ENCODE assay signal across 10 cellular contexts in the genomic region with DNA sequence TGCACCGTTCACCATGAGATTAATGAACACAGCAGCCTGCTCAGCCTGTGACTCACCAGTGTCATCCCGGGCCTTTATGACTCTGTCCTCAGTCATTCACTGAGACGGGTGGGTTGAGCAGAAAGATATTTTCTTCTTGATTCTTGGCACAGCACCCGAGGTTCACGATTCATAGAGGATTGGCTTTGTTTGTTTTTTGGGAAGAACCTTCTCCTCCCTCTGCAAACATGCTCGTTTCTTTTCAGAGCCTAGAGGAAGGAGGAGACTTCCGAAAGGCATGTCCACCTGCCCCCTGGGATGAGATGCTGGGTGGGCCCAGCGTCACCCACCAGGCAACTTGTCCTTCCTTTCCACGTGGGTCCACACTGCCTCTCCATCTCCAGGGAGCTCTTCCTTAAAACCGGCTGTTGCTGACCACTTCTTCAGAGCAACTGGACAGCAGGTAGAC.
DNase-seq lines count a peak whose midpoint lies in the region; ATAC-seq, FAIRE-seq and TF ChIP-seq lines count a peak whose summit lies in the region.
"Had no signal": no experiment of that assay in that cellular context is flagged by ENCODE, and none has a peak within 500 bp of the region (broad histone marks: within the 10 kb centered on the region; RNA-seq: fewer than 3 reads in every experiment).

No MANE protein-coding gene starts in this region.

- intact Hi-C loops in left lung (cut with DNase I): no loop called here

- FAIRE-seq in bronchial epithelial cell (lab: Jason Lieb, UNC): peak; percentile 96

- H3K4me1 Mint-ChIP-seq in natural killer cell treated with Interleukin-12 subunit alpha and Interleukin-12 subunit beta and Interleukin-15 and Interleukin-18, amount 100 ng/mL, for 72 hours (ENCODE audit: low read depth in 2 of 2): no peaks in the 10 kb centered on the region

- no peak overlapping the region for H3K4me3 Mint-ChIP-seq in natural killer cell treated with Interleukin-12 subunit alpha and Interleukin-12 subunit beta and Interleukin-15 and Interleukin-18, amount 100 ng/mL, for 72 hours

- no peak overlapping the region for H3K27ac Mint-ChIP-seq in natural killer cell treated with Interleukin-12 subunit alpha and Interleukin-12 subunit beta and Interleukin-15 and Interleukin-18, amount 100 ng/mL, for 72 hours

- H3K9me3 ChIP-seq in HUES6 (ENCODE audit: control insufficient read depth, insufficient read depth, low read depth, low read length) (peaks cover 9% of the 10 kb centered on the region), left lung (peaks cover 0 to 5% of the 10 kb centered on the region in 2 donors)

- DNase-seq in bronchial epithelial cell (ENCODE audit: low read depth): peak; percentile 94
- DNase-seq in left lung: no peak
- peak; percentile 61 for DNase-seq in ureter (ENCODE audit: low spot score)
- DNase-seq in NCI-H2196 (lab: John Stamatoyannopoulos, UW; ENCODE audit: unreplicated experiment): no peak
- DNase-seq in natural killer cell treated with Interleukin-12 subunit alpha and Interleukin-12 subunit beta and Interleukin-15 and Interleukin-18, amount 100 ng/mL, for 72 hours (ENCODE audit: low spot score): no peak
- DNase-seq in NK-92 (lab: John Stamatoyannopoulos, UW; ENCODE audit: unreplicated experiment): no peak
- DNase-seq: activated gamma-delta T cell treated with Interleukin-2 at 50 U/mL for 16 hours had no signal

- H3K4me3 ChIP-seq in HUES6 (ENCODE audit: low read depth, low read length): no peak overlapping the region
- H3K4me3 ChIP-seq in bronchial epithelial cell (ENCODE audit: low read depth, low read length): no peak overlapping the region
- no peak overlapping the region for H3K4me3 ChIP-seq in left lung
- H3K4me3 ChIP-seq: SK-N-MC had no signal

- H3K36me3 Mint-ChIP-seq in natural killer cell treated with Interleukin-12 subunit alpha and Interleukin-12 subunit beta and Interleukin-15 and Interleukin-18, amount 100 ng/mL, for 72 hours: no peaks in the 10 kb centered on the region

- peak overlapping the region; percentile 37 for H3K9ac ChIP-seq in HUES6 (ENCODE audit: low read length)

- no peaks in the 10 kb centered on the region for H3K27me3 Mint-ChIP-seq in natural killer cell treated with Interleukin-12 subunit alpha and Interleukin-12 subunit beta and Interleukin-15 and Interleukin-18, amount 100 ng/mL, for 72 hours

- ATAC-seq in left lung: peak; percentile 39
- no peak for ATAC-seq in natural killer cell treated with Interleukin-12 subunit alpha and Interleukin-12 subunit beta and Interleukin-15 and Interleukin-18, amount 100 ng/mL, for 72 hours

- H3K36me3 ChIP-seq in HUES6 (ENCODE audit: control insufficient read depth, insufficient read depth, low read length): peaks cover 5% of the 10 kb centered on the region; the same call in 1 of the 2 replicates
- no peaks in the 10 kb centered on the region for H3K36me3 ChIP-seq in bronchial epithelial cell (ENCODE audit: control insufficient read depth, insufficient read depth, low read length)
- no peaks in the 10 kb centered on the region for H3K36me3 ChIP-seq in left lung

- H3K27ac ChIP-seq in HUES6 (ENCODE audit: low read depth, low read length) (no peak overlapping the region), left lung (peak overlapping the region in 1 of 2 donors; percentile 69)
- H3K27ac ChIP-seq: HL-60, SK-N-MC had no signal

- TF ChIP-seq CTCF in bronchial epithelial cell (IDR thresholded peaks at IDR 0.05; ENCODE audit: insufficient read depth, low read length, severe bottlenecking) (no peak), left lung (IDR thresholded peaks at IDR 0.05) (no peak)

- no peaks in the 10 kb centered on the region for H3K9me3 Mint-ChIP-seq in natural killer cell treated with Interleukin-12 subunit alpha and Interleukin-12 subunit beta and Interleukin-15 and Interleukin-18, amount 100 ng/mL, for 72 hours

- H3K4me1 ChIP-seq in HUES6 (ENCODE audit: control insufficient read depth, insufficient read depth, low read length) (peaks cover 25% of the 10 kb centered on the region), left lung (peaks cover 0 to 20% of the 10 kb centered on the region in 2 donors)

- H3K27me3 ChIP-seq in HUES6 (ENCODE audit: control insufficient read depth, insufficient read depth, low read length) (no peaks in the 10 kb centered on the region), bronchial epithelial cell (ENCODE audit: control insufficient read depth, insufficient read depth, low read length) (no peaks in the 10 kb centered on the region), left lung (peaks cover 0 to 14% of the 10 kb centered on the region in 2 donors)

Comparison
In these comparisons a context has a peak if more than half of its experiments do, and no peak if none do; other contexts are left out.
1. DNase-seq: peak in bronchial epithelial cell (single experiment) and ureter (single experiment); none in left lung (0 of 2), NCI-H2196 (single experiment), natural killer cell treated with Interleukin-12 subunit alpha and Interleukin-12 subunit beta and Interleukin-15 and Interleukin-18, amount 100 ng/mL, for 72 hours (single experiment) and NK-92 (single experiment).